8 cellular contexts compared by ENCODE assay signal in genomic region chr12:54419088-54419887, GRCh38. TPM values are rescaled to one million over a fixed set of nuclear protein-coding genes. Genes with fewer than 3 reads are reported as not detected.
A peak's percentile ranks its signal among the peaks of the same experiment; 100 is the strongest.
DNase-seq lines count a peak whose midpoint lies in the region; ATAC-seq and TF ChIP-seq lines count a peak whose summit lies in the region.

Gene ITGA5, minus strand, starts transcription at chr12:54419266. Its CDS starts 68 bp downstream, at chr12:54419198.

- H3K4me1 ChIP-seq in SJSA1 (replicated peaks) (peaks cover 61% of the 10 kb centered on the region), right cardiac atrium (ENCODE audit: control insufficient read depth, insufficient read depth, low read length) (peaks cover 10% of the 10 kb centered on the region), psoas muscle (peaks cover 32% of the 10 kb centered on the region)

- in situ Hi-C loops in astrocyte of the cerebellum (cut with HindIII; ENCODE audit: low sequenced_read_pairs) = no loop called here

- H3K27me3 ChIP-seq in SJSA1 (replicated peaks) = no peaks in the 10 kb centered on the region
- no peaks in the 10 kb centered on the region for H3K27me3 ChIP-seq in right cardiac atrium (ENCODE audit: control insufficient read depth, insufficient read depth)
- peaks cover 0 to 2% (median 0%) of the 10 kb centered on the region in 3 donors for H3K27me3 ChIP-seq in psoas muscle (ENCODE audit: insufficient read depth in 3 of 3, low read length in 2 of 3)

- H3K36me3 ChIP-seq in SJSA1 (peaks cover 18% of the 10 kb centered on the region; the same call in 1 of the 2 replicates), psoas muscle (ENCODE audit: insufficient read depth in 1 of 2, low read depth in 1 of 2) (no peaks in the 10 kb centered on the region)

- TF ChIP-seq CTCF in GM20000 (IDR thresholded peaks at IDR 0.05; ENCODE audit: extremely low read depth, missing control alignments) (no peak), astrocyte of the cerebellum (IDR thresholded peaks at IDR 0.05; ENCODE audit: low read depth, low read length, missing control alignments) (no peak), psoas muscle (IDR thresholded peaks at IDR 0.05) (no peak)

- peak; percentile 47 for DNase-seq in GM20000 (ENCODE audit: low spot score)
- peak; percentile 76 to 86 for DNase-seq in SJSA1 (ENCODE audit: low read depth in 1 of 2, low spot score in 2 of 2)
- no peak for DNase-seq in astrocyte of the cerebellum (ENCODE audit: low read depth)
- DNase-seq in right cardiac atrium = peak; percentile 89 to 93 (median 91)
- peak; percentile 85 to 93 for DNase-seq in psoas muscle

- WGBS in right cardiac atrium = 2% methylated on average over 46 of the region's 46 CpGs
- WGBS in psoas muscle, 3 donors = 2 to 3% (median 3%) methylated on average over 35 to 46 of the region's 46 CpGs

- H3K4me3 ChIP-seq in SJSA1 (peak within 1 kb of the TSS; percentile 93), astrocyte of the cerebellum (ENCODE audit: low read depth, low read length) (peak within 1 kb of the TSS; percentile 90), right cardiac atrium (ENCODE audit: low read length) (peak within 1 kb of the TSS; percentile 100), psoas muscle (peak within 1 kb of the TSS; percentile 83)

- peak; percentile 74 to 82 for ATAC-seq in right cardiac atrium
- peak; percentile 80 to 90 (median 86) for ATAC-seq in psoas muscle
- ATAC-seq in GM19463 (IDR thresholded peaks at IDR 0.05; ENCODE audit: unreplicated experiment) = no peak
- ATAC-seq in HG03521 (IDR thresholded peaks at IDR 0.05; ENCODE audit: unreplicated experiment) = no peak
- ATAC-seq in HG03378 (IDR thresholded peaks at IDR 0.05; ENCODE audit: unreplicated experiment) = no peak

- no peaks in the 10 kb centered on the region for H3K9me3 ChIP-seq in SJSA1 (replicated peaks)
- H3K9me3 ChIP-seq in right cardiac atrium (ENCODE audit: control insufficient read depth, low read length) = no peaks in the 10 kb centered on the region
- no peaks in the 10 kb centered on the region for H3K9me3 ChIP-seq in psoas muscle

- H3K27ac ChIP-seq in SJSA1 = peak within 1 kb of the TSS; percentile 83
- peak within 1 kb of the TSS; percentile 100 for H3K27ac ChIP-seq in right cardiac atrium (ENCODE audit: low read length)
- H3K27ac ChIP-seq in psoas muscle = peak within 1 kb of the TSS; percentile 78

- intact Hi-C loops in right cardiac atrium (cut with DNase I) (no loop called here), psoas muscle (cut with DNase I) (no loop called here)

RNA-seq across cellular contexts. Expression of gene ITGA5, which starts in this region (rescaled TPM):
- 78.9 and 99.4 TPM in 2 replicates for total RNA-seq in SJSA1 (2014; rRNA removed; shearing (Covaris generic))
- 100 to 1,000 TPM in 1 of 4 donors, 10 to 100 TPM in 3; 57.0 to 141 (median 60.2) TPM for total RNA-seq in right cardiac atrium
- 49.3 TPM for polyA plus RNA-seq in right cardiac atrium
- total RNA-seq in psoas muscle = 10 to 100 TPM; 24.0 to 80.3 (median 41.9) TPM
- 100 to 1,000 TPM in 1 of 3 donors, 10 to 100 TPM in 2; 13.7 to 244 (median 39.7) TPM for polyA plus RNA-seq in psoas muscle

Comparison
In these comparisons a context has a peak if more than half of its experiments do, and no peak if none do; other contexts are left out.
1. ATAC-seq: peak in right cardiac atrium (2 of 2) and psoas muscle (4 of 4); none in GM19463 (single experiment), HG03521 (single experiment) and HG03378 (single experiment).
2. Peak in every context shown above with its lines, with median percentiles within 50 percentile points of each other: H3K27ac ChIP-seq and H3K4me3 ChIP-seq.